ENCODE assay signal across 1 cellular context in the genomic region with DNA sequence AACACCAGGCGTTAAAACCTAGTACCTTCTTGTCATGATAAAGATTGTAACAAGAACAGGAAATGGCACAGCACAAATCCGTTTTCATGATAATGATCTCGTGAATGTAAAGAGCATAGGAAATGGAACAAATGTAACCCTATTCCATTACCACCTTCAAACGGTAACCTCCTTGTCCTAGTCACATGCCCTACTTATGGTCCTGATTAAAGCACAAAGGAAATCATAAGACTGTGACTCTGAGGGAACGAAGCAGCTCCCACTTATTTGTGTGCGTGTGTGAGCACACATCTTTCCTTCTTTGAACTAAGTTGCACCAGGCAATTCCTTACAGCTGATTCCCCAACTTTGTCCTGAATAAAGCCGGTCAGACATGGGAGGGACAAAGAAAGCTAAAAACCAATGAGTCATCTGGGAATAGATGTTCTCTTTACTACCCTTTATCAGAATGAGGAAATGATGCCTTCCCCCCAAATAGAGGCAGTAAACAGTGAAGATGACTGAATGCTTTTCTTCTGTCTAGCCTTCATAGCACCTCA.
TF ChIP-seq lines count a peak whose summit lies in the region.

No MANE protein-coding gene starts in this region.

TF ChIP-seq in GM23338, 12 proteins besides CTCF, POLR2A, EP300 and RAD21 (continued from another document):
- TF ChIP-seq, protein P1, sequence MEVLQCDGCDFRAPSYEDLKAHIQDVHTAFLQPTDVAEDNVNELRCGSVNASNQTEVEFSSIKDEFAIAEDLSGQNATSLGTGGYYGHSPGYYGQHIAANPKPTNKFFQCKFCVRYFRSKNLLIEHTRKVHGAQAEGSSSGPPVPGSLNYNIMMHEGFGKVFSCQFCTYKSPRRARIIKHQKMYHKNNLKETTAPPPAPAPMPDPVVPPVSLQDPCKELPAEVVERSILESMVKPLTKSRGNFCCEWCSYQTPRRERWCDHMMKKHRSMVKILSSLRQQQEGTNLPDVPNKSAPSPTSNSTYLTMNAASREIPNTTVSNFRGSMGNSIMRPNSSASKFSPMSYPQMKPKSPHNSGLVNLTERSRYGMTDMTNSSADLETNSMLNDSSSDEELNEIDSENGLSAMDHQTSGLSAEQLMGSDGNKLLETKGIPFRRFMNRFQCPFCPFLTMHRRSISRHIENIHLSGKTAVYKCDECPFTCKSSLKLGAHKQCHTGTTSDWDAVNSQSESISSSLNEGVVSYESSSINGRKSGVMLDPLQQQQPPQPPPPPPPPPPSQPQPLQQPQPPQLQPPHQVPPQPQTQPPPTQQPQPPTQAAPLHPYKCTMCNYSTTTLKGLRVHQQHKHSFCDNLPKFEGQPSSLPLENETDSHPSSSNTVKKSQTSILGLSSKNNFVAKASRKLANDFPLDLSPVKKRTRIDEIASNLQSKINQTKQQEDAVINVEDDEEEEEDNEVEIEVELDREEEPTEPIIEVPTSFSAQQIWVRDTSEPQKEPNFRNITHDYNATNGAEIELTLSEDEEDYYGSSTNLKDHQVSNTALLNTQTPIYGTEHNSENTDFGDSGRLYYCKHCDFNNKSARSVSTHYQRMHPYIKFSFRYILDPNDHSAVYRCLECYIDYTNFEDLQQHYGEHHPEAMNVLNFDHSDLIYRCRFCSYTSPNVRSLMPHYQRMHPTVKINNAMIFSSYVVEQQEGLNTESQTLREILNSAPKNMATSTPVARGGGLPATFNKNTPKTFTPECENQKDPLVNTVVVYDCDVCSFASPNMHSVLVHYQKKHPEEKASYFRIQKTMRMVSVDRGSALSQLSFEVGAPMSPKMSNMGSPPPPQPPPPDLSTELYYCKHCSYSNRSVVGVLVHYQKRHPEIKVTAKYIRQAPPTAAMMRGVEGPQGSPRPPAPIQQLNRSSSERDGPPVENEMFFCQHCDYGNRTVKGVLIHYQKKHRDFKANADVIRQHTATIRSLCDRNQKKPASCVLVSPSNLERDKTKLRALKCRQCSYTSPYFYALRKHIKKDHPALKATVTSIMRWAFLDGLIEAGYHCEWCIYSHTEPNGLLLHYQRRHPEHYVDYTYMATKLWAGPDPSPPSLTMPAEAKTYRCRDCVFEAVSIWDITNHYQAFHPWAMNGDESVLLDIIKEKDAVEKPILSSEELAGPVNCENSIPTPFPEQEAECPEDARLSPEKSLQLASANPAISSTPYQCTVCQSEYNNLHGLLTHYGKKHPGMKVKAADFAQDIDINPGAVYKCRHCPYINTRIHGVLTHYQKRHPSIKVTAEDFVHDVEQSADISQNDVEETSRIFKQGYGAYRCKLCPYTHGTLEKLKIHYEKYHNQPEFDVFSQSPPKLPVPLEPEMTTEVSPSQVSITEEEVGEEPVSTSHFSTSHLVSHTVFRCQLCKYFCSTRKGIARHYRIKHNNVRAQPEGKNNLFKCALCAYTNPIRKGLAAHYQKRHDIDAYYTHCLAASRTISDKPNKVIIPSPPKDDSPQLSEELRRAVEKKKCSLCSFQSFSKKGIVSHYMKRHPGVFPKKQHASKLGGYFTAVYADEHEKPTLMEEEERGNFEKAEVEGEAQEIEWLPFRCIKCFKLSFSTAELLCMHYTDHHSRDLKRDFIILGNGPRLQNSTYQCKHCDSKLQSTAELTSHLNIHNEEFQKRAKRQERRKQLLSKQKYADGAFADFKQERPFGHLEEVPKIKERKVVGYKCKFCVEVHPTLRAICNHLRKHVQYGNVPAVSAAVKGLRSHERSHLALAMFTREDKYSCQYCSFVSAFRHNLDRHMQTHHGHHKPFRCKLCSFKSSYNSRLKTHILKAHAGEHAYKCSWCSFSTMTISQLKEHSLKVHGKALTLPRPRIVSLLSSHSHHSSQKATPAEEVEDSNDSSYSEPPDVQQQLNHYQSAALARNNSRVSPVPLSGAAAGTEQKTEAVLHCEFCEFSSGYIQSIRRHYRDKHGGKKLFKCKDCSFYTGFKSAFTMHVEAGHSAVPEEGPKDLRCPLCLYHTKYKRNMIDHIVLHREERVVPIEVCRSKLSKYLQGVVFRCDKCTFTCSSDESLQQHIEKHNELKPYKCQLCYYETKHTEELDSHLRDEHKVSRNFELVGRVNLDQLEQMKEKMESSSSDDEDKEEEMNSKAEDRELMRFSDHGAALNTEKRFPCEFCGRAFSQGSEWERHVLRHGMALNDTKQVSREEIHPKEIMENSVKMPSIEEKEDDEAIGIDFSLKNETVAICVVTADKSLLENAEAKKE (CRISPR knock-in tag; IDR thresholded peaks at IDR 0.05) = no peak
- no peak for TF ChIP-seq EZH2phosphoT487 (IDR thresholded peaks at IDR 0.05; ENCODE audit: unreplicated experiment)
- TF ChIP-seq, protein P2, sequence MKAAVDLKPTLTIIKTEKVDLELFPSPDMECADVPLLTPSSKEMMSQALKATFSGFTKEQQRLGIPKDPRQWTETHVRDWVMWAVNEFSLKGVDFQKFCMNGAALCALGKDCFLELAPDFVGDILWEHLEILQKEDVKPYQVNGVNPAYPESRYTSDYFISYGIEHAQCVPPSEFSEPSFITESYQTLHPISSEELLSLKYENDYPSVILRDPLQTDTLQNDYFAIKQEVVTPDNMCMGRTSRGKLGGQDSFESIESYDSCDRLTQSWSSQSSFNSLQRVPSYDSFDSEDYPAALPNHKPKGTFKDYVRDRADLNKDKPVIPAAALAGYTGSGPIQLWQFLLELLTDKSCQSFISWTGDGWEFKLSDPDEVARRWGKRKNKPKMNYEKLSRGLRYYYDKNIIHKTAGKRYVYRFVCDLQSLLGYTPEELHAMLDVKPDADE (IDR thresholded peaks at IDR 0.05) = no peak
- no peak for TF ChIP-seq ZNF114 (CRISPR knock-in tag; IDR thresholded peaks at IDR 0.05)
- TF ChIP-seq, protein P3, sequence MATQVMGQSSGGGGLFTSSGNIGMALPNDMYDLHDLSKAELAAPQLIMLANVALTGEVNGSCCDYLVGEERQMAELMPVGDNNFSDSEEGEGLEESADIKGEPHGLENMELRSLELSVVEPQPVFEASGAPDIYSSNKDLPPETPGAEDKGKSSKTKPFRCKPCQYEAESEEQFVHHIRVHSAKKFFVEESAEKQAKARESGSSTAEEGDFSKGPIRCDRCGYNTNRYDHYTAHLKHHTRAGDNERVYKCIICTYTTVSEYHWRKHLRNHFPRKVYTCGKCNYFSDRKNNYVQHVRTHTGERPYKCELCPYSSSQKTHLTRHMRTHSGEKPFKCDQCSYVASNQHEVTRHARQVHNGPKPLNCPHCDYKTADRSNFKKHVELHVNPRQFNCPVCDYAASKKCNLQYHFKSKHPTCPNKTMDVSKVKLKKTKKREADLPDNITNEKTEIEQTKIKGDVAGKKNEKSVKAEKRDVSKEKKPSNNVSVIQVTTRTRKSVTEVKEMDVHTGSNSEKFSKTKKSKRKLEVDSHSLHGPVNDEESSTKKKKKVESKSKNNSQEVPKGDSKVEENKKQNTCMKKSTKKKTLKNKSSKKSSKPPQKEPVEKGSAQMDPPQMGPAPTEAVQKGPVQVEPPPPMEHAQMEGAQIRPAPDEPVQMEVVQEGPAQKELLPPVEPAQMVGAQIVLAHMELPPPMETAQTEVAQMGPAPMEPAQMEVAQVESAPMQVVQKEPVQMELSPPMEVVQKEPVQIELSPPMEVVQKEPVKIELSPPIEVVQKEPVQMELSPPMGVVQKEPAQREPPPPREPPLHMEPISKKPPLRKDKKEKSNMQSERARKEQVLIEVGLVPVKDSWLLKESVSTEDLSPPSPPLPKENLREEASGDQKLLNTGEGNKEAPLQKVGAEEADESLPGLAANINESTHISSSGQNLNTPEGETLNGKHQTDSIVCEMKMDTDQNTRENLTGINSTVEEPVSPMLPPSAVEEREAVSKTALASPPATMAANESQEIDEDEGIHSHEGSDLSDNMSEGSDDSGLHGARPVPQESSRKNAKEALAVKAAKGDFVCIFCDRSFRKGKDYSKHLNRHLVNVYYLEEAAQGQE (IDR thresholded peaks at IDR 0.05; ENCODE audit: unreplicated experiment) = no peak
